Comparison of ENCODE assay signal across 8 cellular contexts in genomic region chr2:59182249-59182648, GRCh38.
DNase-seq lines count a peak whose midpoint lies in the region; ATAC-seq and TF ChIP-seq lines count a peak whose summit lies in the region.

No MANE protein-coding gene starts in this region.

- intact Hi-C loops in A673 (cut with micrococcal nuclease; ENCODE audit: unreplicated experiment) = loop anchor here (2.0 to 10.0 kb wide), 5 partner anchors 155 to 1417 kb away; no protein-coding TSS in a partner anchor

- no peak for TF ChIP-seq POLR2A in upper lobe of left lung (IDR thresholded peaks at IDR 0.05)
- TF ChIP-seq POLR2A in Peyer's patch (IDR thresholded peaks at IDR 0.05) = no peak

- H3K36me3 ChIP-seq in A673 (ENCODE audit: insufficient read depth, low read length, poor library complexity, severe bottlenecking) (no peaks in the 10 kb centered on the region), upper lobe of left lung (no peaks in the 10 kb centered on the region), Peyer's patch (no peaks in the 10 kb centered on the region)

- in situ Hi-C loops in GM13977 (cut with MboI; ENCODE audit: low pct_unique_long_range_greater_than_20kb, low sequenced_read_pairs, unreplicated experiment) = no loop called here

- 15 to 27% methylated on average over 3 of the region's 3 CpGs for WGBS in upper lobe of left lung, 2 donors

- DNase-seq in A673 (ENCODE audit: low spot score) = peak; percentile 66
- no peak for DNase-seq in GM13977 (ENCODE audit: low spot score)
- DNase-seq in NCI-H1694 (lab: John Stamatoyannopoulos, UW) = peak; percentile 43
- no peak for DNase-seq in epithelial cell of esophagus (ENCODE audit: low read depth)
- no peak for DNase-seq in T-helper 2 cell
- DNase-seq in upper lobe of left lung = no peak
- no peak for DNase-seq in Peyer's patch

- H3K27me3 ChIP-seq in A673 (replicated peaks; ENCODE audit: insufficient read depth, low read depth, low read length, poor library complexity) (no peaks in the 10 kb centered on the region), upper lobe of left lung (no peaks in the 10 kb centered on the region), Peyer's patch (no peaks in the 10 kb centered on the region)

- BruUV-seq in A673 (replicated peaks; lab: Mats Ljungman, UMichigan) = no TSS peak

- H3K4me1 ChIP-seq in A673 (ENCODE audit: insufficient read depth, low read length, poor library complexity, severe bottlenecking) (no peaks in the 10 kb centered on the region), upper lobe of left lung (no peaks in the 10 kb centered on the region), Peyer's patch (no peaks in the 10 kb centered on the region)

- CTCF ChIA-PET in A673 (lab: Charles Lee) = interaction anchor here (1.0 kb wide), 2 partner anchors 157 to 611 kb away, joined by 3 to 4 read pairs; no protein-coding TSS in a partner anchor

- H3K4me3 ChIP-seq in A673 (ENCODE audit: low read depth, low read length, poor library complexity, severe bottlenecking) (no peak overlapping the region), epithelial cell of esophagus (ENCODE audit: low read length) (no peak overlapping the region), upper lobe of left lung (no peak overlapping the region), Peyer's patch (no peak overlapping the region)

- no peak for ATAC-seq in upper lobe of left lung (ENCODE audit: low FRiP score in 2 of 2)
- ATAC-seq in GM21786 (IDR thresholded peaks at IDR 0.05; ENCODE audit: unreplicated experiment) = no peak

- no peak for TF ChIP-seq EP300 in upper lobe of left lung (IDR thresholded peaks at IDR 0.05)

- POLR2A ChIA-PET in A673 (lab: Charles Lee; ENCODE audit: low non-redundant PET) = no interaction called here

- TF ChIP-seq CTCF in A673 (conservative IDR thresholded peaks at IDR 0.05; ENCODE audit: low read depth, low read length) (peak; percentile 73), GM13977 (IDR thresholded peaks at IDR 0.05; ENCODE audit: extremely low read depth, insufficient read depth, missing control alignments) (peak; percentile 49), epithelial cell of esophagus (IDR thresholded peaks at IDR 0.05; ENCODE audit: insufficient read depth, low read depth, low read length, missing control alignments) (peak; percentile 11), upper lobe of left lung (IDR thresholded peaks at IDR 0.05) (no peak), Peyer's patch (IDR thresholded peaks at IDR 0.05) (no peak)

- H3K9me3 ChIP-seq in A673 (ENCODE audit: low read depth, low read length, poor library complexity, severe bottlenecking) = no peaks in the 10 kb centered on the region
- no peaks in the 10 kb centered on the region for H3K9me3 ChIP-seq in upper lobe of left lung
- H3K9me3 ChIP-seq in Peyer's patch = no peaks in the 10 kb centered on the region

- no peak overlapping the region for H3K27ac ChIP-seq in A673 (ENCODE audit: low read depth, low read length, poor library complexity, severe bottlenecking)
- H3K27ac ChIP-seq in upper lobe of left lung = no peak overlapping the region
- H3K27ac ChIP-seq in Peyer's patch = no peak overlapping the region

Comparison
In these comparisons a context has a peak if more than half of its experiments do, and no peak if none do; other contexts are left out.
1. DNase-seq: peak in A673 (single experiment) and NCI-H1694 (single experiment); none in GM13977 (single experiment), epithelial cell of esophagus (single experiment), T-helper 2 cell (0 of 5), upper lobe of left lung (0 of 2) and Peyer's patch (0 of 3).
2. CTCF ChIP-seq: peak in A673 (single experiment), GM13977 (single experiment) and epithelial cell of esophagus (single experiment); none in upper lobe of left lung (0 of 6) and Peyer's patch (0 of 6).